ENCODE assay signal across 1 cellular context in the genomic region with DNA sequence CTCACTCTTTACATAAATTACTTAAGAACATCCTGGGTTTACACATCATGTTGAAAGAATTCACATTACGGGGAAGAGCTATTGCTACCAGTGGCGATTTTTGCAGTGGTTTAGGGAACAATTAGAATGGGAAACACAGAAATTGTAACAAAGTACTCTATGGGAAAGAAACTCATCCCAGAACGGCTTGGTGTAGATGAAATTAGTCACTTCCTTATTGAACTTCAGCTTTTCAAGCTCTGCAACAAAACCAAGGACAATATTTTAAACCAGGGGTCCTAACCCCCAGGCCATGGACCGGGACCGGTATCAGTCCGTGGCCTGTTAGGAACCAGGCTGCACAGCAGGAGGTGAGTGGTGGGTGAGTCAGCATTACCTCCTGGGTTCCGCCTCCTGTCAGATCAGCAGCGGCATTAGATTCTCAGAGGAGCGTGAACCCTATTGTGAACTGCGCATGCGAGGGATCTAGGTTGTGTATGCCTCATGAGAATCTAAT.
TF ChIP-seq lines count a peak whose summit lies in the region.

No MANE protein-coding gene starts in this region.

TF ChIP-seq in K562, 482 proteins besides CTCF, POLR2A, EP300 and RAD21 (continued from another document):
- TF ChIP-seq ATF3 (IDR thresholded peaks at IDR 0.05), result peak; percentile 73
- no peak for TF ChIP-seq ATF3 (CRISPR knock-in tag; conservative IDR thresholded peaks at IDR 0.05)
- peak; percentile 72 for TF ChIP-seq NFE2L1 (tag; IDR thresholded peaks at IDR 0.05; ENCODE audit: borderline replicate concordance, low read depth)
- TF ChIP-seq MAFF (IDR thresholded peaks at IDR 0.05; ENCODE audit: low read length), result peak; percentile 83
- TF ChIP-seq, protein P1, sequence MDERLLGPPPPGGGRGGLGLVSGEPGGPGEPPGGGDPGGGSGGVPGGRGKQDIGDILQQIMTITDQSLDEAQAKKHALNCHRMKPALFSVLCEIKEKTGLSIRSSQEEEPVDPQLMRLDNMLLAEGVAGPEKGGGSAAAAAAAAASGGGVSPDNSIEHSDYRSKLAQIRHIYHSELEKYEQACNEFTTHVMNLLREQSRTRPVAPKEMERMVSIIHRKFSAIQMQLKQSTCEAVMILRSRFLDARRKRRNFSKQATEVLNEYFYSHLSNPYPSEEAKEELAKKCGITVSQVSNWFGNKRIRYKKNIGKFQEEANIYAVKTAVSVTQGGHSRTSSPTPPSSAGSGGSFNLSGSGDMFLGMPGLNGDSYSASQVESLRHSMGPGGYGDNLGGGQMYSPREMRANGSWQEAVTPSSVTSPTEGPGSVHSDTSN (CRISPR knock-in tag; IDR thresholded peaks at IDR 0.05; ENCODE audit: low read depth), result no peak
- TF ChIP-seq, protein P1 (tag; conservative IDR thresholded peaks at IDR 0.05; ENCODE audit: low read depth), result peak; percentile 37; the same call in 1 of the 2 replicates
- peak; percentile 95 for TF ChIP-seq C11orf30 (IDR thresholded peaks at IDR 0.05; ENCODE audit: low read depth)
- TF ChIP-seq DPF2 (IDR thresholded peaks at IDR 0.05), result peak; percentile 92
- TF ChIP-seq RCOR1 (IDR thresholded peaks at IDR 0.05; ENCODE audit: borderline replicate concordance in 1 of 2, low read depth in 2 of 2, low read length in 2 of 2), result peak in 1 of 2 experiments; percentile 28; a peak in 1 of 4 replicates
- TF ChIP-seq MAFG (tag; conservative IDR thresholded peaks at IDR 0.05), result peak; percentile 96
- TF ChIP-seq FOSL1 (tag; conservative IDR thresholded peaks at IDR 0.05), result peak; percentile 70
- TF ChIP-seq ZBTB7A (IDR thresholded peaks at IDR 0.05; ENCODE audit: borderline replicate concordance, control insufficient read depth, low read depth, low read length), result peak; percentile 35; the same call in 1 of the 2 replicates
- TF ChIP-seq ARID1B (IDR thresholded peaks at IDR 0.05), result peak; percentile 75
- peak; percentile 78 for TF ChIP-seq PKNOX1 (IDR thresholded peaks at IDR 0.05)
- peak; percentile 91 to 92 for TF ChIP-seq NRF1 (conservative IDR thresholded peaks at IDR 0.05 in 1 of 2, IDR thresholded peaks at IDR 0.05 in 1 of 2)
- no peak for TF ChIP-seq EGR1 (conservative IDR thresholded peaks at IDR 0.05)
- peak; percentile 34; the same call in 1 of the 2 replicates for TF ChIP-seq CTBP1 (IDR thresholded peaks at IDR 0.05; ENCODE audit: borderline replicate concordance)
- TF ChIP-seq ZEB2 (IDR thresholded peaks at IDR 0.05), result peak; percentile 60; the same call in 1 of the 2 replicates
- TF ChIP-seq IRF2 (CRISPR knock-in tag; IDR thresholded peaks at IDR 0.05), result no peak
- TF ChIP-seq SMARCA4 (IDR thresholded peaks at IDR 0.05), result peak; percentile 86
- TF ChIP-seq MTA3 (IDR thresholded peaks at IDR 0.05; ENCODE audit: borderline replicate concordance), result 0 out of 2 replicates have a peak, but pooled peaks have one; percentile 27
- TF ChIP-seq YBX1 (IDR thresholded peaks at IDR 0.05), result no peak
- TF ChIP-seq, protein P2, sequence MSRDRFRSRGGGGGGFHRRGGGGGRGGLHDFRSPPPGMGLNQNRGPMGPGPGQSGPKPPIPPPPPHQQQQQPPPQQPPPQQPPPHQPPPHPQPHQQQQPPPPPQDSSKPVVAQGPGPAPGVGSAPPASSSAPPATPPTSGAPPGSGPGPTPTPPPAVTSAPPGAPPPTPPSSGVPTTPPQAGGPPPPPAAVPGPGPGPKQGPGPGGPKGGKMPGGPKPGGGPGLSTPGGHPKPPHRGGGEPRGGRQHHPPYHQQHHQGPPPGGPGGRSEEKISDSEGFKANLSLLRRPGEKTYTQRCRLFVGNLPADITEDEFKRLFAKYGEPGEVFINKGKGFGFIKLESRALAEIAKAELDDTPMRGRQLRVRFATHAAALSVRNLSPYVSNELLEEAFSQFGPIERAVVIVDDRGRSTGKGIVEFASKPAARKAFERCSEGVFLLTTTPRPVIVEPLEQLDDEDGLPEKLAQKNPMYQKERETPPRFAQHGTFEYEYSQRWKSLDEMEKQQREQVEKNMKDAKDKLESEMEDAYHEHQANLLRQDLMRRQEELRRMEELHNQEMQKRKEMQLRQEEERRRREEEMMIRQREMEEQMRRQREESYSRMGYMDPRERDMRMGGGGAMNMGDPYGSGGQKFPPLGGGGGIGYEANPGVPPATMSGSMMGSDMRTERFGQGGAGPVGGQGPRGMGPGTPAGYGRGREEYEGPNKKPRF (IDR thresholded peaks at IDR 0.05; ENCODE audit: low read depth, low read length), result no peak
- TF ChIP-seq JUND (IDR thresholded peaks at IDR 0.05; ENCODE audit: borderline replicate concordance, low read depth, low read length), result peak; percentile 74; the same call in 1 of the 2 replicates
- peak; percentile 77; the same call in 2 of the 3 replicates for TF ChIP-seq JUND (tag; IDR thresholded peaks at IDR 0.05; ENCODE audit: borderline replicate concordance, low read depth, low read length)
- no peak for TF ChIP-seq ZNF764 (CRISPR knock-in tag; IDR thresholded peaks at IDR 0.05; ENCODE audit: low read depth)
- 0 out of 4 replicates have a peak, but pooled peaks of 1 of the 2 experiments have one; percentile 21 for TF ChIP-seq TRIM24 (IDR thresholded peaks at IDR 0.05)
- TF ChIP-seq SRSF1 (IDR thresholded peaks at IDR 0.05; ENCODE audit: low read depth, low read length), result no peak
- peak; percentile 71 for TF ChIP-seq MEIS2 (IDR thresholded peaks at IDR 0.05; ENCODE audit: partially characterized antibody)
- no peak for TF ChIP-seq ZNF639 (CRISPR knock-in tag; conservative IDR thresholded peaks at IDR 0.05 in 1 of 2, IDR thresholded peaks at IDR 0.05 in 1 of 2)
- peak; percentile 53; the same call in 1 of the 2 replicates for TF ChIP-seq SMARCC2 (IDR thresholded peaks at IDR 0.05; ENCODE audit: low read depth)
